12 cellular contexts compared by ENCODE assay signal in genomic region chr2:152584301-152584700, GRCh38.
"Had no signal": no experiment of that assay in that cellular context is flagged by ENCODE, and none has a peak within 500 bp of the region (broad histone marks: within the 10 kb centered on the region; RNA-seq: fewer than 3 reads in every experiment).

No MANE protein-coding gene starts in this region.

- H3K9me3 ChIP-seq: ovary, tibial nerve had no signal

- H3K4me1 Mint-ChIP-seq: activated CD4-positive, alpha-beta T cell treated with anti-CD3 and anti-CD28 coated beads, Interleukin-2, amount 10 ng/mL, durations not matched to agents 7 days and 5 days; T-helper 17 cell; WTC11 had no signal

- H3K4me3 Mint-ChIP-seq: activated CD4-positive, alpha-beta T cell treated with anti-CD3 and anti-CD28 coated beads, Interleukin-2, amount 10 ng/mL, durations not matched to agents 7 days and 5 days; neural crest cell; stimulated activated memory B cell treated with anti-CD40 and anti-IgM and Interleukin-4, amounts not matched to agents 10 μg/mL and 1 μg/mL and 100 μg/mL, for 72 hours; T-helper 17 cell; WTC11 had no signal

- ATAC-seq: left colon; stimulated activated memory B cell treated with anti-CD40 and anti-IgM and Interleukin-4, amounts not matched to agents 10 μg/mL and 1 μg/mL and 100 μg/mL, for 72 hours; T-helper 17 cell; WTC11 had no signal

- H3K36me3 Mint-ChIP-seq: stimulated activated memory B cell treated with anti-CD40 and anti-IgM and Interleukin-4, amounts not matched to agents 10 μg/mL and 1 μg/mL and 100 μg/mL, for 72 hours had no signal

- H3K4me3 ChIP-seq: ovary, tibial nerve had no signal

- H3K36me3 ChIP-seq: ovary, tibial nerve had no signal

- H3K27me3 ChIP-seq: ovary, tibial nerve had no signal

- H3K27me3 Mint-ChIP-seq: stimulated activated memory B cell treated with anti-CD40 and anti-IgM and Interleukin-4, amounts not matched to agents 10 μg/mL and 1 μg/mL and 100 μg/mL, for 72 hours had no signal

- H3K9me3 Mint-ChIP-seq: activated CD4-positive, alpha-beta T cell treated with anti-CD3 and anti-CD28 coated beads, Interleukin-2, amount 10 ng/mL, durations not matched to agents 7 days and 5 days; neural crest cell; stimulated activated memory B cell treated with anti-CD40 and anti-IgM and Interleukin-4, amounts not matched to agents 10 μg/mL and 1 μg/mL and 100 μg/mL, for 72 hours; WTC11 had no signal

- FAIRE-seq: small intestine had no signal

- H3K27ac Mint-ChIP-seq: activated CD4-positive, alpha-beta T cell treated with anti-CD3 and anti-CD28 coated beads, Interleukin-2, amount 10 ng/mL, durations not matched to agents 7 days and 5 days; stimulated activated memory B cell treated with anti-CD40 and anti-IgM and Interleukin-4, amounts not matched to agents 10 μg/mL and 1 μg/mL and 100 μg/mL, for 72 hours; T-helper 17 cell; WTC11 had no signal

- H3K27ac ChIP-seq: ovary had no signal

- DNase-seq: activated CD4-positive, alpha-beta T cell treated with anti-CD3 and anti-CD28 coated beads, Interleukin-2, amount 10 ng/mL, durations not matched to agents 7 days and 5 days; activated CD8-positive, alpha-beta memory T cell treated with anti-CD3 and anti-CD28 coated beads for 24 hours; activated naive CD4-positive, alpha-beta T cell treated with anti-CD3 and anti-CD28 coated beads, Interleukin-2, amount 50 U/mL, for 16 hours; left colon; ovary; SIG-M5; small intestine; T-helper 17 cell had no signal
